1 cellular context compared by ENCODE assay signal in genomic region chr13:51451467-51452390, GRCh38.
TF ChIP-seq lines count a peak whose summit lies in the region.

No MANE protein-coding gene starts in this region.

TF ChIP-seq in Ishikawa, 13 proteins besides CTCF, POLR2A, EP300 and RAD21 (continued from another document):
- TF ChIP-seq, protein P1, sequence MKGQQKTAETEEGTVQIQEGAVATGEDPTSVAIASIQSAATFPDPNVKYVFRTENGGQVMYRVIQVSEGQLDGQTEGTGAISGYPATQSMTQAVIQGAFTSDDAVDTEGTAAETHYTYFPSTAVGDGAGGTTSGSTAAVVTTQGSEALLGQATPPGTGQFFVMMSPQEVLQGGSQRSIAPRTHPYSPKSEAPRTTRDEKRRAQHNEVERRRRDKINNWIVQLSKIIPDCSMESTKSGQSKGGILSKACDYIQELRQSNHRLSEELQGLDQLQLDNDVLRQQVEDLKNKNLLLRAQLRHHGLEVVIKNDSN (IDR thresholded peaks at IDR 0.05): no peak
- TF ChIP-seq ZBTB7A (IDR thresholded peaks at IDR 0.05; ENCODE audit: low read depth): no peak
- TF ChIP-seq YY1 (IDR thresholded peaks at IDR 0.05; ENCODE audit: low read depth): peak; percentile 85
